Comparison of ENCODE assay signal across 8 cellular contexts in the genomic region with DNA sequence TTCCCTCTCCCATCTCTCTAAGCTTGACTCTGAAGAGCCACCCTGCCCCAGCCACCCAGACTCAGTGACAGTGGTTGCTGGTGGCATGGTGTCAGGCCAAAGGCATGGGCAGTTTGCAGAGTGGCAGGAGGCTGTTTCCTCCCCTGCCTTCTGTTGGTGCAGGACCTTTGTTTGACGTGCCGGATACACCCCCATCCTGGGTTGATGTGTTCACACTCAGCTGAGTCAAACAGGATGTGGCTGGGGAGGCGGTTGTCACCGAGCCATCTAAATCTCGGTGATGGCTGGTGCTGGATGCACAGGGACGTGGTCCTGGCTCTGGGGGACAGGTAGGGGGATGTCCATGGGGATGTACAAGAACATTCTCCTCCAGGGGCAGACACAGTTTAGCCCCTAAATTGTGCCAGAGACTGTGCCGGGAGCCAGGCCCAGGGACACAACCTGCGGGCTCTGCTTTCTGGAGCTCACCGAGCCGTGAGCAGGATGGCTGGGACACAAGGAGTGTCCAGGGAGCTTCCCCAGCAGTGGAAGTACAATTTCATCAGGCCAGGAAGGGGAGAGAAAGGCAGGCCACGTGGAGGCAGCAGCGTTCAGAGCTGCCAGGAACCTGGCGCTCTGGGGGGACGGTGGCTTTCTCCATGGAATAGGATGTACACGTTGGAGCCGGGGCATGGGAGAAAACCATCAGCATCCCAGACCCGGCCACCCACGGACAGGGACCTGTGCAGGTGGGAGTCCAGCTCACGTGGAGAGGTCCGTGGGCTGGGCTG.
DNase-seq lines count a peak whose midpoint lies in the region; ATAC-seq and TF ChIP-seq lines count a peak whose summit lies in the region.

No MANE protein-coding gene starts in this region.

- H3K36me3 ChIP-seq in CD8-positive, alpha-beta T cell (ENCODE audit: insufficient read depth, low read length), result peaks cover 12% of the 10 kb centered on the region

- H3K27ac ChIP-seq in CD8-positive, alpha-beta T cell (ENCODE audit: low read depth, low read length), result peak overlapping the region; percentile 65

- peaks cover 39% of the 10 kb centered on the region for H3K36me3 Mint-ChIP-seq in CD8-positive, alpha-beta T cell
- H3K36me3 Mint-ChIP-seq in activated T-cell treated with anti-CD3 and anti-CD28 coated beads, Interleukin-2, amount 50 U/mL, for 24 hours (ENCODE audit: low read depth), result peaks cover 26% of the 10 kb centered on the region

- peaks cover 87% of the 10 kb centered on the region for H3K4me1 Mint-ChIP-seq in CD8-positive, alpha-beta T cell (ENCODE audit: low read depth)
- peaks cover 97% of the 10 kb centered on the region for H3K4me1 Mint-ChIP-seq in activated T-cell treated with anti-CD3 and anti-CD28 coated beads, Interleukin-2, amount 50 U/mL, for 24 hours (ENCODE audit: low read depth)

- no peaks in the 10 kb centered on the region for H3K9me3 Mint-ChIP-seq in CD8-positive, alpha-beta T cell
- no peaks in the 10 kb centered on the region for H3K9me3 Mint-ChIP-seq in activated T-cell treated with anti-CD3 and anti-CD28 coated beads, Interleukin-2, amount 50 U/mL, for 24 hours

- no peaks in the 10 kb centered on the region for H3K27me3 Mint-ChIP-seq in CD8-positive, alpha-beta T cell (ENCODE audit: low read depth)
- H3K27me3 Mint-ChIP-seq in activated T-cell treated with anti-CD3 and anti-CD28 coated beads, Interleukin-2, amount 50 U/mL, for 24 hours, result no peaks in the 10 kb centered on the region

- no peaks in the 10 kb centered on the region for H3K27me3 ChIP-seq in CD8-positive, alpha-beta T cell (ENCODE audit: insufficient read depth, low read length)

- H3K4me1 ChIP-seq in CD8-positive, alpha-beta T cell (ENCODE audit: insufficient read depth, low read length), result peaks cover 96% of the 10 kb centered on the region

- POLR2A ChIA-PET in CD8-positive, alpha-beta T cell (lab: Charles Lee), result interaction anchor here (0.9 to 4.8 kb wide), 19 partner anchors 13 to 73 kb away, joined by 3 to 35 read pairs (median 13); no protein-coding TSS in a partner anchor

- H3K4me3 ChIP-seq in CD8-positive, alpha-beta T cell (ENCODE audit: low read depth, low read length), result peak overlapping the region; percentile 58

- CTCF ChIA-PET in CD8-positive, alpha-beta T cell (lab: Charles Lee), result interaction anchor here (0.7 to 4.3 kb wide), 12 partner anchors 16 to 138 kb away, joined by 3 to 22 read pairs (median 6); no protein-coding TSS in a partner anchor

- peak overlapping the region; percentile 99 for H3K27ac Mint-ChIP-seq in CD8-positive, alpha-beta T cell
- H3K27ac Mint-ChIP-seq in activated T-cell treated with anti-CD3 and anti-CD28 coated beads, Interleukin-2, amount 50 U/mL, for 24 hours, result peak overlapping the region; percentile 97

- H3K9me3 ChIP-seq in CD8-positive, alpha-beta T cell (ENCODE audit: low read length), result no peaks in the 10 kb centered on the region

- peak; percentile 62 to 90 (median 83) for DNase-seq in CD8-positive, alpha-beta T cell
- DNase-seq in NOMO-1 (lab: John Stamatoyannopoulos, UW; ENCODE audit: unreplicated experiment in 2 of 2), result peak; percentile 57 to 83
- DNase-seq in activated T-cell treated with anti-CD3 and anti-CD28 coated beads, Interleukin-2, amount 50 U/mL, for 24 hours, result peak; percentile 85
- DNase-seq in germinal center (ENCODE audit: low spot score), result peak; percentile 77
- DNase-seq in stimulated activated CD4-positive, alpha-beta T cell treated with anti-CD3 and anti-CD28 coated beads, Interleukin-15, amount 100 ng/mL, for 1 hour (ENCODE audit: low read depth in 1 of 2, low spot score in 1 of 2), result peak; percentile 65 to 67
- DNase-seq in amygdala (lab: John Stamatoyannopoulos, UW), result no peak
- no peak for DNase-seq in NCI-H2196 treated with DMSO at 0.1 percent for 48 hours (lab: John Stamatoyannopoulos, UW; ENCODE audit: unreplicated experiment)

- ATAC-seq in CD8-positive, alpha-beta T cell, result peak; percentile 69
- ATAC-seq in GM21619 (IDR thresholded peaks at IDR 0.05; ENCODE audit: unreplicated experiment), result peak; percentile 71

- H3K4me3 Mint-ChIP-seq in CD8-positive, alpha-beta T cell, result peak overlapping the region; percentile 93
- peak overlapping the region; percentile 86 for H3K4me3 Mint-ChIP-seq in activated T-cell treated with anti-CD3 and anti-CD28 coated beads, Interleukin-2, amount 50 U/mL, for 24 hours

- TF ChIP-seq CTCF in CD8-positive, alpha-beta T cell (IDR thresholded peaks at IDR 0.05), result no peak

- intact Hi-C loops in CD8-positive, alpha-beta T cell (cut with DNase I, micrococcal nuclease), result loop anchor here (1.0 to 10.0 kb wide), 5 partner anchors 16 to 610 kb away; no protein-coding TSS in a partner anchor

Comparison
In these comparisons a context has a peak if more than half of its experiments do, and no peak if none do; other contexts are left out.
1. DNase-seq: peak in CD8-positive, alpha-beta T cell (7 of 7), NOMO-1 (2 of 2), activated T-cell treated with anti-CD3 and anti-CD28 coated beads, Interleukin-2, amount 50 U/mL, for 24 hours (single experiment), germinal center (single experiment) and stimulated activated CD4-positive, alpha-beta T cell treated with anti-CD3 and anti-CD28 coated beads, Interleukin-15, amount 100 ng/mL, for 1 hour (2 of 2); none in amygdala (0 of 56) and NCI-H2196 treated with DMSO at 0.1 percent for 48 hours (single experiment).